1 cellular context compared by ENCODE assay signal in genomic region chr10:29377333-29377961, GRCh38.
TF ChIP-seq lines count a peak whose summit lies in the region.

No MANE protein-coding gene starts in this region.

TF ChIP-seq in GM23338, 12 proteins besides CTCF, POLR2A, EP300 and RAD21 (continued from another document):
- TF ChIP-seq ZNF462 (CRISPR knock-in tag; IDR thresholded peaks at IDR 0.05) (no peak), JUNB (IDR thresholded peaks at IDR 0.05; ENCODE audit: unreplicated experiment) (no peak), ZNF331 (CRISPR knock-in tag; IDR thresholded peaks at IDR 0.05; ENCODE audit: low read depth) (no peak), CREB1 (CRISPR knock-in tag; IDR thresholded peaks at IDR 0.05; ENCODE audit: low read depth) (no peak), ETS1 (IDR thresholded peaks at IDR 0.05) (no peak), EZH2 (IDR thresholded peaks at IDR 0.05; ENCODE audit: low read depth, unreplicated experiment) (no peak)
